Comparison of ENCODE assay signal across 23 cellular contexts in genomic region chr5:41683181-41683580, GRCh38.
DNase-seq lines count a peak whose midpoint lies in the region; ATAC-seq, FAIRE-seq and TF ChIP-seq lines count a peak whose summit lies in the region.
"Had no signal": no experiment of that assay in that cellular context is flagged by ENCODE, and none has a peak within 500 bp of the region (broad histone marks: within the 10 kb centered on the region; RNA-seq: fewer than 3 reads in every experiment).

No MANE protein-coding gene starts in this region.

- 62 to 64% methylated on average over 3 of the region's 3 CpGs for WGBS in body of pancreas, 2 donors

- H3K36me3 ChIP-seq in body of pancreas (replicated peaks in 1 of 2; ENCODE audit: insufficient read depth in 1 of 2, low read depth in 2 of 2): no peaks in the 10 kb centered on the region
- H3K36me3 ChIP-seq: neutrophil, right atrium auricular region, uterus had no signal

- no peak overlapping the region for H3K27ac ChIP-seq in body of pancreas
- H3K27ac ChIP-seq: neutrophil, right atrium auricular region, uterus had no signal

- FAIRE-seq in HTR-8/SVneo (lab: Jason Lieb, UNC): peak; percentile 55
- FAIRE-seq: GM19239, H54 had no signal

- no peaks in the 10 kb centered on the region for H3K27me3 ChIP-seq in body of pancreas
- H3K27me3 ChIP-seq: neutrophil, right atrium auricular region, uterus had no signal

- intact Hi-C loops in body of pancreas (cut with DNase I): no loop called here

- ATAC-seq in GM18505 (IDR thresholded peaks at IDR 0.05; ENCODE audit: unreplicated experiment) (peak; percentile 69), GM19351 (IDR thresholded peaks at IDR 0.05; ENCODE audit: unreplicated experiment) (peak; percentile 55), HG02610 (IDR thresholded peaks at IDR 0.05; ENCODE audit: unreplicated experiment) (peak; percentile 56), body of pancreas (no peak)
- ATAC-seq: left cardiac atrium, mucosa of descending colon had no signal

- H3K9me3 ChIP-seq in body of pancreas: no peaks in the 10 kb centered on the region
- H3K9me3 ChIP-seq: mucosa of descending colon, neutrophil, uterus had no signal

- TF ChIP-seq CTCF in body of pancreas (IDR thresholded peaks at IDR 0.05) (no peak), GM10266 (IDR thresholded peaks at IDR 0.05; ENCODE audit: control insufficient read depth, insufficient read depth, low read depth, missing control alignments) (no peak)

- H3K4me3 ChIP-seq in body of pancreas: no peak overlapping the region
- H3K4me3 ChIP-seq: mucosa of descending colon, right atrium auricular region, uterus had no signal

- H3K4me1 ChIP-seq in body of pancreas: no peaks in the 10 kb centered on the region
- H3K4me1 ChIP-seq: right atrium auricular region, uterus had no signal

- TF ChIP-seq POLR2A in GM18505 (IDR thresholded peaks at IDR 0.05; ENCODE audit: borderline replicate concordance, extremely low read depth, insufficient read depth, insufficient read length) (no peak), body of pancreas (IDR thresholded peaks at IDR 0.05) (no peak)

- DNase-seq in HTR-8/SVneo (ENCODE audit: insufficient read length, low spot score): no peak
- no peak for DNase-seq in stimulated activated CD4-positive, alpha-beta T cell treated with anti-CD3 and anti-CD28 coated beads, Interleukin-15, amount 100 ng/mL, for 24 hours
- no peak for DNase-seq in NCI-H526 treated with DMSO at 0.1 percent for 48 hours (lab: John Stamatoyannopoulos, UW)
- no peak for DNase-seq in body of pancreas
- no peak for DNase-seq in GM10266 (ENCODE audit: extremely low spot score)
- DNase-seq: activated CD4-positive, alpha-beta T cell treated with anti-CD3 and anti-CD28 coated beads, Interleukin-2, amount 50 U/mL, for 48 hours; CD8-positive, alpha-beta memory T cell; endodermal cell; hypothalamus; Karpas-422; left cardiac atrium; mucosa of descending colon; NCI-H1105 treated with DMSO at 0.1 percent for 48 hours; NCI-H2171; NCI-H82; uterus had no signal
